ENCODE assay signal across 8 cellular contexts in genomic region chr19:47609885-47610545, GRCh38. TPM values are rescaled to one million over a fixed set of nuclear protein-coding genes. Genes with fewer than 3 reads are reported as not detected.
DNase-seq lines count a peak whose midpoint lies in the region; ATAC-seq, FAIRE-seq and TF ChIP-seq lines count a peak whose summit lies in the region.

No MANE protein-coding gene starts in this region.

- no peak overlapping the region for H2BK120ac ChIP-seq in H1 (replicated peaks; ENCODE audit: low read depth, low read length)
- peak overlapping the region; percentile 98 for H2BK120ac ChIP-seq in mesendoderm (ENCODE audit: low read depth, low read length)

- ATAC-seq in activated CD8-positive, alpha-beta memory T cell treated with anti-CD3 and anti-CD28 coated beads, Interleukin-2, amount 10 ng/mL, durations not matched to agents 7 days and 5 days, result no peak

- H3K27me3 Mint-ChIP-seq in activated CD8-positive, alpha-beta memory T cell treated with anti-CD3 and anti-CD28 coated beads, Interleukin-2, amount 10 ng/mL, durations not matched to agents 7 days and 5 days, result no peaks in the 10 kb centered on the region

- H3K4me3 ChIP-seq in NB4 (ENCODE audit: low read depth, low read length) (peak overlapping the region; percentile 69), H1 (ENCODE audit: extremely low read depth in 1 of 4, insufficient read depth in 2 of 4, low read depth in 3 of 4, low read length in 4 of 4) (peak overlapping the region; percentile 68 to 98 (median 86)), mesendoderm (ENCODE audit: low read length) (peak overlapping the region; percentile 76)

- no peak; a peak in 1 of 4 replicates for TF ChIP-seq RAD21 in H1 (IDR thresholded peaks at IDR 0.05 in 1 of 2, conservative IDR thresholded peaks at IDR 0.05 in 1 of 2; ENCODE audit: low read depth in 2 of 2, low read length in 2 of 2)

- H3K36me3 Mint-ChIP-seq in activated CD8-positive, alpha-beta memory T cell treated with anti-CD3 and anti-CD28 coated beads, Interleukin-2, amount 10 ng/mL, durations not matched to agents 7 days and 5 days, result peaks cover 9% of the 10 kb centered on the region

- H3K23me2 ChIP-seq in H1 (ENCODE audit: low read depth, low read length), result peaks cover 3% of the 10 kb centered on the region

- WGBS in H1 (ENCODE audit: extremely low coverage in 1 of 2, insufficient coverage in 1 of 2, insufficient read length in 1 of 2, insufficient replicate concordance in 2 of 2, low coverage in 1 of 2, low lambda C conversion rate in 2 of 2, missing lambda C conversion rate in 1 of 2), 2 experiments, result 0% methylated on average over 17 of the region's 49 CpGs; no CpG with 5 or more reads in 1 of the 2 experiments
- WGBS in mesendoderm (ENCODE audit: extremely low coverage, insufficient coverage, low lambda C conversion rate), result no CpG with 5 or more reads among the region's 49 CpGs

- no peak overlapping the region for H2BK20ac ChIP-seq in H1 (ENCODE audit: low read length)

- no peak overlapping the region for H2AFZ ChIP-seq in H1 (ENCODE audit: low read length)

- H3K23ac ChIP-seq in H1 (ENCODE audit: insufficient read length) (no peak overlapping the region), mesendoderm (ENCODE audit: low read length) (peak overlapping the region; percentile 15)

- H2BK5ac ChIP-seq in H1 (ENCODE audit: low read depth, low read length), result peak overlapping the region; percentile 71; the same call in 1 of the 2 replicates
- peak overlapping the region; percentile 70 for H2BK5ac ChIP-seq in mesendoderm (ENCODE audit: low read length)

- no peaks in the 10 kb centered on the region for H3K27me3 ChIP-seq in H1 (replicated peaks in 1 of 4; ENCODE audit: control insufficient read depth in 3 of 4, extremely low read depth in 1 of 4, insufficient read depth in 3 of 4, low read length in 3 of 4)
- no peaks in the 10 kb centered on the region for H3K27me3 ChIP-seq in mesendoderm (ENCODE audit: insufficient read depth, low read length, poor library complexity)

- peak; percentile 61 for DNase-seq in EL
- DNase-seq in NB4 (ENCODE audit: low read depth), result peak; percentile 87
- DNase-seq in activated CD8-positive, alpha-beta memory T cell treated with anti-CD3 and anti-CD28 coated beads, Interleukin-2, amount 10 ng/mL, durations not matched to agents 7 days and 5 days, result peak; percentile 69
- DNase-seq in H1 (ENCODE audit: low read depth in 1 of 2, low spot score in 2 of 2), result peak in 1 of 2 experiments; percentile 72
- DNase-seq in mesendoderm, result peak; percentile 69
- peak; percentile 22 to 25 for DNase-seq in stimulated activated CD8-positive, alpha-beta memory T cell treated with anti-CD3 and anti-CD28 coated beads, Interleukin-7, amount 100 ng/mL, for 48 hours (ENCODE audit: extremely low read depth in 1 of 2, low read depth in 1 of 2)
- no peak for DNase-seq in GM10248 (ENCODE audit: extremely low spot score)
- DNase-seq in NK-92 treated with Interleukin-12 subunit alpha and Interleukin-12 subunit beta, amount 100 ng/mL, for 24 hours (lab: John Stamatoyannopoulos, UW), result no peak

- H2AK5ac ChIP-seq in H1 (ENCODE audit: low read depth, low read length), result no peak overlapping the region
- H2AK5ac ChIP-seq in mesendoderm (ENCODE audit: low read length), result no peak overlapping the region

- peaks cover 24% of the 10 kb centered on the region for H3K4me1 Mint-ChIP-seq in activated CD8-positive, alpha-beta memory T cell treated with anti-CD3 and anti-CD28 coated beads, Interleukin-2, amount 10 ng/mL, durations not matched to agents 7 days and 5 days

- no peak overlapping the region for H3K27ac ChIP-seq in H1 (ENCODE audit: low read depth, low read length)
- H3K27ac ChIP-seq in mesendoderm (ENCODE audit: low read depth, low read length), result peak overlapping the region; percentile 51

- H3K4me1 ChIP-seq in H1 (replicated peaks in 1 of 4; ENCODE audit: control insufficient read depth in 3 of 4, insufficient read depth in 4 of 4, low read length in 3 of 4) (peaks cover 13 to 32% (median 24%) of the 10 kb centered on the region in 4 experiments), mesendoderm (ENCODE audit: control insufficient read depth, low read depth, low read length) (peaks cover 10% of the 10 kb centered on the region)

- H2BK12ac ChIP-seq in H1 (ENCODE audit: low read depth, low read length), result peak overlapping the region; percentile 50; the same call in 1 of the 2 replicates

- H3K79me2 ChIP-seq in H1 (ENCODE audit: control insufficient read depth in 1 of 2, insufficient read depth in 2 of 2, low read length in 2 of 2) (peaks cover 26 to 59% of the 10 kb centered on the region in 2 experiments), mesendoderm (ENCODE audit: control insufficient read depth, insufficient read depth, low read length) (peaks cover 54% of the 10 kb centered on the region)

- CTCF ChIA-PET in activated CD8-positive, alpha-beta memory T cell treated with anti-CD3 and anti-CD28 coated beads, Interleukin-2, amount 10 ng/mL, durations not matched to agents 7 days and 5 days (lab: Charles Lee), result interaction anchor here (0.8 to 2.5 kb wide), 14 partner anchors 8 to 181 kb away, joined by 3 to 11 read pairs (median 4); partner anchors contain the start of gene KPTN
- CTCF ChIA-PET in H1 (lab: Charles Lee; ENCODE audit: partially characterized antibody), result interaction anchor here (0.6 to 1.6 kb wide), 13 partner anchors 11 to 176 kb away, joined by 3 to 5 read pairs (median 3); partner anchors contain the start of gene KPTN
- CTCF ChIA-PET in GM10248 (lab: Yijun Ruan, JAX), result interaction anchor here (1.0 to 2.1 kb wide), 6 partner anchors 10 to 325 kb away, joined by 3 to 18 read pairs (median 4); partner anchors contain the start of genes DHX34 and KPTN

- H2BK15ac ChIP-seq in H1 (ENCODE audit: low read length) (no peak overlapping the region), mesendoderm (replicated peaks; ENCODE audit: low read depth) (peak overlapping the region; percentile 25)

- TF ChIP-seq POLR2A in NB4 (IDR thresholded peaks at IDR 0.05; ENCODE audit: extremely low read depth, insufficient read length) (no peak), H1 (IDR thresholded peaks at IDR 0.05; ENCODE audit: control extremely low read depth in 1 of 2, low read depth in 2 of 2, low read length in 2 of 2) (peak in 1 of 2 experiments; percentile 54; a peak in 1 of 3 replicates)

- H3K9me3 ChIP-seq in H1 (ENCODE audit: insufficient read depth in 2 of 2, low read depth in 1 of 2, low read length in 1 of 2), result no peaks in the 10 kb centered on the region

- H4K91ac ChIP-seq in H1 (replicated peaks; ENCODE audit: insufficient read length, low read length), result no peak overlapping the region

- no peak overlapping the region for H4K8ac ChIP-seq in H1 (ENCODE audit: extremely low read depth, insufficient read depth, low read length)
- H4K8ac ChIP-seq in mesendoderm (ENCODE audit: low read depth, low read length), result peak overlapping the region; percentile 42

- no peak overlapping the region for H3K14ac ChIP-seq in H1 (ENCODE audit: insufficient read length)

- peaks cover 5 to 6% of the 10 kb centered on the region in 2 experiments for H4K20me1 ChIP-seq in H1 (replicated peaks in 1 of 2; ENCODE audit: control insufficient read depth in 1 of 2, insufficient read depth in 2 of 2, low read length in 2 of 2)

- H3K18ac ChIP-seq in H1 (ENCODE audit: extremely low read depth, low read length), result peak overlapping the region; percentile 71
- peak overlapping the region; percentile 100 for H3K18ac ChIP-seq in mesendoderm (ENCODE audit: low read length)

- peak overlapping the region; percentile 45 to 77 (median 54); a peak in 4 of 7 replicates for H3K9ac ChIP-seq in H1 (replicated peaks in 1 of 4; ENCODE audit: extremely low read depth in 1 of 4, low read depth in 3 of 4, low read length in 3 of 4)
- peak overlapping the region; percentile 85 for H3K9ac ChIP-seq in mesendoderm (ENCODE audit: low read length)

- H3K4me2 ChIP-seq in H1 (ENCODE audit: insufficient read depth in 1 of 2, low read depth in 2 of 2, low read length in 2 of 2) (peak overlapping the region; percentile 78 to 88), mesendoderm (ENCODE audit: low read length) (peak overlapping the region; percentile 67)

- TF ChIP-seq EP300 in H1 (IDR thresholded peaks at IDR 0.05; ENCODE audit: borderline replicate concordance in 1 of 2, low read depth in 2 of 2, low read length in 2 of 2), result no peak

- no peak overlapping the region for H3K4ac ChIP-seq in H1 (replicated peaks; ENCODE audit: insufficient read length, low read depth, low read length)
- peak overlapping the region; percentile 96 for H3K4ac ChIP-seq in mesendoderm (ENCODE audit: low read depth, low read length)

- no peak for FAIRE-seq in H1 (lab: Jason Lieb, UNC)

- no peak overlapping the region for H3K56ac ChIP-seq in H1 (replicated peaks; ENCODE audit: insufficient read length, low read depth, low read length)
- H3K56ac ChIP-seq in mesendoderm (ENCODE audit: low read length), result peak overlapping the region; percentile 94

- H4K5ac ChIP-seq in H1 (ENCODE audit: insufficient read length, low read depth, low read length) (peak overlapping the region; percentile 25), mesendoderm (ENCODE audit: low read length) (no peak overlapping the region)

- peak overlapping the region; percentile 67 for H3K4me3 Mint-ChIP-seq in activated CD8-positive, alpha-beta memory T cell treated with anti-CD3 and anti-CD28 coated beads, Interleukin-2, amount 10 ng/mL, durations not matched to agents 7 days and 5 days

- H3K36me3 ChIP-seq in H1 (ENCODE audit: control insufficient read depth in 2 of 4, insufficient read depth in 4 of 4, low read length in 3 of 4) (no peaks in the 10 kb centered on the region; a peak in 1 of 8 replicates), mesendoderm (ENCODE audit: control insufficient read depth, insufficient read depth, low read length) (no peaks in the 10 kb centered on the region)

- H3K79me1 ChIP-seq in H1 (ENCODE audit: low read depth, low read length) (peaks cover 18% of the 10 kb centered on the region), mesendoderm (ENCODE audit: low read length) (peaks cover 9% of the 10 kb centered on the region)

- no peaks in the 10 kb centered on the region for H3K9me3 Mint-ChIP-seq in activated CD8-positive, alpha-beta memory T cell treated with anti-CD3 and anti-CD28 coated beads, Interleukin-2, amount 10 ng/mL, durations not matched to agents 7 days and 5 days (ENCODE audit: low read depth)

- TF ChIP-seq CTCF in NB4 (IDR thresholded peaks at IDR 0.05; ENCODE audit: low read depth, low read length) (no peak), H1 (IDR thresholded peaks at IDR 0.05; ENCODE audit: control extremely low read depth in 1 of 3, insufficient read depth in 1 of 3, low read depth in 1 of 3, low read length in 3 of 3) (no peak), GM10248 (IDR thresholded peaks at IDR 0.05; ENCODE audit: control extremely low read depth, extremely low read depth, low read depth, missing control alignments) (no peak)

- H3K27ac Mint-ChIP-seq in activated CD8-positive, alpha-beta memory T cell treated with anti-CD3 and anti-CD28 coated beads, Interleukin-2, amount 10 ng/mL, durations not matched to agents 7 days and 5 days, result peak overlapping the region; percentile 72

- POLR2A ChIA-PET in H1 (lab: Charles Lee; ENCODE audit: partially characterized antibody) (interaction anchor here (0.6 to 6.1 kb wide), 9 partner anchors 9 to 218 kb away, joined by 3 to 59 read pairs (median 5); no protein-coding TSS in a partner anchor), GM10248 (lab: Yijun Ruan, JAX) (interaction anchor here (0.6 to 1.5 kb wide), 3 partner anchors 10 to 63 kb away, joined by 3 to 5 read pairs (median 5); no protein-coding TSS in a partner anchor)

RNA-seq across cellular contexts. Expression of gene BICRA, which starts 1.1 kb away (rescaled TPM):
- total RNA-seq in activated CD8-positive, alpha-beta memory T cell treated with anti-CD3 and anti-CD28 coated beads, Interleukin-2, amount 10 ng/mL, durations not matched to agents 7 days and 5 days, result 10 to 100 TPM; 16.6 to 20.7 TPM
- 29.2 and 30.0 TPM in 2 replicates for total RNA-seq in H1 (2021; fragmentation: NEBNext Ultra II Directional; extraction: Animal tissue kit (Norgen Biotek cat#: 25700))
- polyA plus RNA-seq in H1 (2011; rRNA removed), result 1.5 and 3.8 TPM in 2 replicates
- 2.8 TPM for polyA plus RNA-seq in H1 (2011; cell fraction: cytosol; rRNA removed)
- 6.5 TPM for polyA plus RNA-seq in H1 (2011; cell fraction: nucleus; rRNA removed)
- 18.9 to 23.4 TPM (median 22.8 TPM) in 4 replicates for polyA plus RNA-seq in H1 (2012, experiment 1 of 2)
- polyA plus RNA-seq in H1 (2012, experiment 2 of 2), result 15.5 TPM
- polyA plus RNA-seq in H1 (2013, experiment 1 of 2), result 11.9 TPM
- polyA plus RNA-seq in H1 (2013, experiment 2 of 2), result 11.1 TPM
- polyA minus RNA-seq in H1 (2011; rRNA and poly(A)+ RNA removed), result 5.0 and 6.5 TPM in 2 replicates
- 10.6 TPM for polyA minus RNA-seq in H1 (2011; cell fraction: cytosol; rRNA and poly(A)+ RNA removed)
- 11.7 TPM for polyA minus RNA-seq in H1 (2011; cell fraction: nucleus; rRNA and poly(A)+ RNA removed)
- 13.5 TPM for polyA plus RNA-seq in mesendoderm (2013, experiment 1 of 2)
- polyA plus RNA-seq in mesendoderm (2013, experiment 2 of 2), result 13.0 TPM

RNA-seq across cellular contexts. Expression of gene ZNF541, which starts 37.1 kb away (rescaled TPM):
- total RNA-seq in activated CD8-positive, alpha-beta memory T cell treated with anti-CD3 and anti-CD28 coated beads, Interleukin-2, amount 10 ng/mL, durations not matched to agents 7 days and 5 days, result under 1 TPM; 0.32 to 0.40 TPM
- 0.50 TPM in 1 of 2 replicates, not detected in the other for total RNA-seq in H1 (2021; fragmentation: NEBNext Ultra II Directional; extraction: Animal tissue kit (Norgen Biotek cat#: 25700))
- polyA plus RNA-seq in H1 (2011; rRNA removed), result 0.05 and 0.11 TPM in 2 replicates
- 0.06 TPM for polyA plus RNA-seq in H1 (2011; cell fraction: cytosol; rRNA removed)
- polyA plus RNA-seq in H1 (2011; cell fraction: nucleus; rRNA removed), result 0.16 TPM
- 0.06 TPM in 1 of 4 replicates, not detected in the others for polyA plus RNA-seq in H1 (2012, experiment 1 of 2)
- 0.04 TPM for polyA plus RNA-seq in H1 (2012, experiment 2 of 2)
- polyA plus RNA-seq in H1 (2013, experiment 1 of 2), result 0.12 TPM
- 0.06 TPM for polyA plus RNA-seq in H1 (2013, experiment 2 of 2)
- not detected in 2 replicates for polyA minus RNA-seq in H1 (2011; rRNA and poly(A)+ RNA removed)
- not detected for polyA minus RNA-seq in H1 (2011; cell fraction: cytosol; rRNA and poly(A)+ RNA removed)
- polyA minus RNA-seq in H1 (2011; cell fraction: nucleus; rRNA and poly(A)+ RNA removed), result not detected
- polyA plus RNA-seq in mesendoderm (2013, experiment 1 of 2), result 0.03 TPM
- polyA plus RNA-seq in mesendoderm (2013, experiment 2 of 2), result 0.03 TPM

Comparison
In these comparisons a context has a peak if more than half of its experiments do, and no peak if none do; other contexts are left out.
1. DNase-seq: peak in EL (single experiment), NB4 (single experiment), activated CD8-positive, alpha-beta memory T cell treated with anti-CD3 and anti-CD28 coated beads, Interleukin-2, amount 10 ng/mL, durations not matched to agents 7 days and 5 days (single experiment), mesendoderm (single experiment) and stimulated activated CD8-positive, alpha-beta memory T cell treated with anti-CD3 and anti-CD28 coated beads, Interleukin-7, amount 100 ng/mL, for 48 hours (2 of 2); none in GM10248 (single experiment) and NK-92 treated with Interleukin-12 subunit alpha and Interleukin-12 subunit beta, amount 100 ng/mL, for 24 hours (single experiment).
2. Peak in every context shown above with its lines, with median percentiles within 50 percentile points of each other: H3K4me3 ChIP-seq.